Comparison of ENCODE assay signal across 1 cellular context in the genomic region with DNA sequence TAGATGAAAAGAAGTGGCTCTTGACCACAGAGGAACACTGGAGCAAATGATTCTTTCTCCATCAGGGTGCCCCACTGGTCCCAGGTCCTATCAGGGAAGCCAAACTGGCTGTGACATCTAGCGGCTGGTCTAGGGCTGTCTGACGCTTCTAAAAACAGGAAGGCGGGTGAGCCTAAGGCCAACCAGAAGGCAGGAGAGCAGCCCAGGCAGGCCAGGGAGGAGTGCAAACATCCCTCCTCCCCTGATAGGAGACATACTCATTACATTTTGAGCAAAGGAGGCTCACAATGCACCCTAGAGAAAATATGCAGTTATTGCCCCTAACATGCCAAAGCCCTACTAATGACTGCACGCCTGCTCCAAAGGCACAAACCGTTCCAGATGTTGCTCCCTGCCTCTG.
TF ChIP-seq lines count a peak whose summit lies in the region.

No MANE protein-coding gene starts in this region.

TF ChIP-seq in GM23338, 12 proteins besides CTCF, POLR2A, EP300 and RAD21 (continued from another document):
- TF ChIP-seq, protein P1, sequence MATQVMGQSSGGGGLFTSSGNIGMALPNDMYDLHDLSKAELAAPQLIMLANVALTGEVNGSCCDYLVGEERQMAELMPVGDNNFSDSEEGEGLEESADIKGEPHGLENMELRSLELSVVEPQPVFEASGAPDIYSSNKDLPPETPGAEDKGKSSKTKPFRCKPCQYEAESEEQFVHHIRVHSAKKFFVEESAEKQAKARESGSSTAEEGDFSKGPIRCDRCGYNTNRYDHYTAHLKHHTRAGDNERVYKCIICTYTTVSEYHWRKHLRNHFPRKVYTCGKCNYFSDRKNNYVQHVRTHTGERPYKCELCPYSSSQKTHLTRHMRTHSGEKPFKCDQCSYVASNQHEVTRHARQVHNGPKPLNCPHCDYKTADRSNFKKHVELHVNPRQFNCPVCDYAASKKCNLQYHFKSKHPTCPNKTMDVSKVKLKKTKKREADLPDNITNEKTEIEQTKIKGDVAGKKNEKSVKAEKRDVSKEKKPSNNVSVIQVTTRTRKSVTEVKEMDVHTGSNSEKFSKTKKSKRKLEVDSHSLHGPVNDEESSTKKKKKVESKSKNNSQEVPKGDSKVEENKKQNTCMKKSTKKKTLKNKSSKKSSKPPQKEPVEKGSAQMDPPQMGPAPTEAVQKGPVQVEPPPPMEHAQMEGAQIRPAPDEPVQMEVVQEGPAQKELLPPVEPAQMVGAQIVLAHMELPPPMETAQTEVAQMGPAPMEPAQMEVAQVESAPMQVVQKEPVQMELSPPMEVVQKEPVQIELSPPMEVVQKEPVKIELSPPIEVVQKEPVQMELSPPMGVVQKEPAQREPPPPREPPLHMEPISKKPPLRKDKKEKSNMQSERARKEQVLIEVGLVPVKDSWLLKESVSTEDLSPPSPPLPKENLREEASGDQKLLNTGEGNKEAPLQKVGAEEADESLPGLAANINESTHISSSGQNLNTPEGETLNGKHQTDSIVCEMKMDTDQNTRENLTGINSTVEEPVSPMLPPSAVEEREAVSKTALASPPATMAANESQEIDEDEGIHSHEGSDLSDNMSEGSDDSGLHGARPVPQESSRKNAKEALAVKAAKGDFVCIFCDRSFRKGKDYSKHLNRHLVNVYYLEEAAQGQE (IDR thresholded peaks at IDR 0.05; ENCODE audit: unreplicated experiment): no peak
- TF ChIP-seq ZNF331 (CRISPR knock-in tag; IDR thresholded peaks at IDR 0.05; ENCODE audit: low read depth): no peak
